Comparison of ENCODE assay signal across 12 cellular contexts in genomic region chr13:79530270-79530669, GRCh38.
"Had no signal": no experiment of that assay in that cellular context is flagged by ENCODE, and none has a peak within 500 bp of the region (broad histone marks: within the 10 kb centered on the region; RNA-seq: fewer than 3 reads in every experiment).

No MANE protein-coding gene starts in this region.

- H3K9ac ChIP-seq: SK-N-SH had no signal

- H3K36me3 ChIP-seq: uterus had no signal

- H3K4me2 ChIP-seq: SK-N-SH had no signal

- DNase-seq: activated CD4-positive, alpha-beta T cell treated with anti-CD3 and anti-CD28 coated beads, Interleukin-2, amount 10 ng/mL, durations not matched to agents 7 days and 5 days; activated naive CD4-positive, alpha-beta T cell; body of pancreas; immature natural killer cell; left colon; SK-N-SH; stimulated activated CD4-positive, alpha-beta T cell treated with anti-CD3 and anti-CD28 coated beads, Interleukin-4, amount 100 ng/mL, for 1 hour; stimulated activated CD8-positive, alpha-beta memory T cell treated with anti-CD3 and anti-CD28 coated beads, Interleukin-4, amount 100 ng/mL, for 48 hours; stimulated activated naive CD8-positive, alpha-beta T cell treated with anti-CD3 and anti-CD28 coated beads, Interleukin-15, amount 100 ng/mL, for 72 hours; T-helper 1 cell; tibial artery; uterus had no signal

- H3K27me3 ChIP-seq: body of pancreas, tibial artery, uterus had no signal

- H3K9me3 ChIP-seq: body of pancreas, SK-N-SH, tibial artery, uterus had no signal

- H3K27ac ChIP-seq: body of pancreas, tibial artery, uterus had no signal

- ATAC-seq: body of pancreas; left colon; stimulated activated naive CD8-positive, alpha-beta T cell treated with anti-CD3 and anti-CD28 coated beads, Interleukin-15, amount 100 ng/mL, for 72 hours had no signal

- H3K4me3 ChIP-seq: body of pancreas, tibial artery, uterus had no signal

- H3K4me1 ChIP-seq: uterus had no signal
